1 cellular context compared by ENCODE assay signal in the genomic region with DNA sequence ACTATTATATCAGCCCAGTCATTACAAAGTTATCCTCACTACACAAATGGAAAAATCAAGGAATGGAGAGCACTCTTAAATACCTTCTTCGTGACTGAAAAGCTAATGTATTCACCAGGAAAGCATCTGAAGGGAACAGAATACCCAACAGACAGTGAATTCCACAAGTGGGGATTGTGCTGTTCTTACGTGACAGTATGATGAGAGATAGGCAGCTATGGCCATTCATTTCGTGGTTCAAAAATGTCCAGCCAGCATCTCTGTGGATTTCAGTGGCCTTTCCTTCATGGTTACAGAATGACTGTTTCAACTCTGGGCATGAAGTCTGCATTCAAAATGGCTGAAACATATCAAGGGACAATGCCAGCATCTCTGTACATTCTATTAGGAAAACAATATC.
TF ChIP-seq lines count a peak whose summit lies in the region.

No MANE protein-coding gene starts in this region.

TF ChIP-seq in IMR-90, 13 proteins besides CTCF, POLR2A, EP300 and RAD21 (continued from another document):
- TF ChIP-seq, protein P1, sequence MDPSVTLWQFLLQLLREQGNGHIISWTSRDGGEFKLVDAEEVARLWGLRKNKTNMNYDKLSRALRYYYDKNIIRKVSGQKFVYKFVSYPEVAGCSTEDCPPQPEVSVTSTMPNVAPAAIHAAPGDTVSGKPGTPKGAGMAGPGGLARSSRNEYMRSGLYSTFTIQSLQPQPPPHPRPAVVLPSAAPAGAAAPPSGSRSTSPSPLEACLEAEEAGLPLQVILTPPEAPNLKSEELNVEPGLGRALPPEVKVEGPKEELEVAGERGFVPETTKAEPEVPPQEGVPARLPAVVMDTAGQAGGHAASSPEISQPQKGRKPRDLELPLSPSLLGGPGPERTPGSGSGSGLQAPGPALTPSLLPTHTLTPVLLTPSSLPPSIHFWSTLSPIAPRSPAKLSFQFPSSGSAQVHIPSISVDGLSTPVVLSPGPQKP (IDR thresholded peaks at IDR 0.05; ENCODE audit: borderline replicate concordance, low read depth, low read length) = no peak
- no peak for TF ChIP-seq RCOR1 (IDR thresholded peaks at IDR 0.05; ENCODE audit: insufficient replicate concordance, low read length)
- no peak for TF ChIP-seq CHD1 (IDR thresholded peaks at IDR 0.05; ENCODE audit: low read depth, low read length)
- TF ChIP-seq FOS (IDR thresholded peaks at IDR 0.05; ENCODE audit: low read depth, low read length) = no peak
- TF ChIP-seq RFX5 (IDR thresholded peaks at IDR 0.05; ENCODE audit: low read depth, low read length) = no peak
- no peak for TF ChIP-seq BHLHE40 (IDR thresholded peaks at IDR 0.05; ENCODE audit: low read depth, low read length)
TF ChIP-seq in IMR-90: peak in this region for 0.
